ENCODE assay signal across 24 cellular contexts in the genomic region with DNA sequence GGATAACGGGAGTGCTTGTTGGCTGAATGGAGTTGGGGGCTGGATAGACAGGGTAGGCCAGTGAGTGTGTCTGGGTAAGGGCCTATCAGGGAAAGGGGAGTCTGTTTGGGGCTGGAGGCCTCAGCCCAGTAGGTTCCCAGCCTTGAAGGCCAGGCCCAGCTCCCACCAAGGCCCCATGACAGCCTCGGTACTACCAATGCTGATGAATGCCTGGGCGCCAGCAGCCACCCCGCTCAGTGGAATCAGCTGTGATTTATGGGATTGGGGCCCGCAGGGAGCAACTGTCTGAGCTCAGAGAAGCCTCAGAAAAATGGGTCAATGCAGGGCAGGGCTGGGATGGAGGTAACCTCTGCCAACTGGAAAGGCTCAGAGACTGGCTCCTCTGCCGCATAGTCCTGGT.
"Had no signal": no experiment of that assay in that cellular context is flagged by ENCODE, and none has a peak within 500 bp of the region (broad histone marks: within the 10 kb centered on the region; RNA-seq: fewer than 3 reads in every experiment).

No MANE protein-coding gene starts in this region.

- H3K9ac ChIP-seq: neural progenitor cell, parathyroid adenoma had no signal

- H3K9me3 ChIP-seq: neutrophil, ovary, psoas muscle, right lobe of liver, sigmoid colon, stomach, thoracic aorta, thyroid gland, tibial nerve, upper lobe of left lung, vagina had no signal

- H3K79me2 ChIP-seq: parathyroid adenoma had no signal

- H3K4me3 ChIP-seq: neural progenitor cell, ovary, psoas muscle, right lobe of liver, sigmoid colon, stomach, thoracic aorta, thyroid gland, tibial nerve, upper lobe of left lung, vagina had no signal

- H3K4me1 ChIP-seq: neural progenitor cell, parathyroid adenoma, psoas muscle, right lobe of liver, sigmoid colon, stomach, thyroid gland, tibial nerve, upper lobe of left lung, vagina had no signal

- H2AFZ ChIP-seq: neural progenitor cell, parathyroid adenoma had no signal

- H3K4me2 ChIP-seq: neural progenitor cell had no signal

- FAIRE-seq: small intestine, urothelium cell line had no signal

- H3K27ac ChIP-seq: neural progenitor cell, neutrophil, ovary, parathyroid adenoma, psoas muscle, right lobe of liver, sigmoid colon, stomach, thoracic aorta, thyroid gland, tibial nerve, upper lobe of left lung, vagina had no signal

- H3K36me3 ChIP-seq: neural progenitor cell, neutrophil, ovary, right lobe of liver, sigmoid colon, stomach, thoracic aorta, thyroid gland, tibial nerve, upper lobe of left lung, vagina had no signal

- H3K27me3 ChIP-seq: neural progenitor cell, ovary, right lobe of liver, thyroid gland, upper lobe of left lung, vagina had no signal

- DNase-seq: natural killer cell; nucleus accumbens; ovary; psoas muscle; right cardiac atrium; right lobe of liver; sigmoid colon; small intestine; stimulated activated CD4-positive, alpha-beta T cell treated with anti-CD3 and anti-CD28 coated beads, Interleukin-15, amount 100 ng/mL, for 24 hours; stimulated activated CD4-positive, alpha-beta T cell treated with anti-CD3 and anti-CD28 coated beads, Interleukin-2, amount 100 ng/mL, for 24 hours; stimulated activated CD4-positive, alpha-beta T cell treated with anti-CD3 and anti-CD28 coated beads, Interleukin-2, amount 100 ng/mL, for 48 hours; stimulated activated CD4-positive, alpha-beta T cell treated with anti-CD3 and anti-CD28 coated beads, Interleukin-4, amount 100 ng/mL, for 24 hours; stimulated activated naive B cell treated with anti-CD40 and anti-IgM and Interleukin-4, amounts not matched to agents 10 μg/mL and 1 μg/mL and 100 μg/mL, for 72 hours; stimulated activated naive CD4-positive, alpha-beta T cell treated with Interleukin-2 at 50 U/mL for 16 hours; stomach; thyroid gland; upper lobe of left lung had no signal
